Comparison of ENCODE assay signal across 9 cellular contexts in the genomic region with DNA sequence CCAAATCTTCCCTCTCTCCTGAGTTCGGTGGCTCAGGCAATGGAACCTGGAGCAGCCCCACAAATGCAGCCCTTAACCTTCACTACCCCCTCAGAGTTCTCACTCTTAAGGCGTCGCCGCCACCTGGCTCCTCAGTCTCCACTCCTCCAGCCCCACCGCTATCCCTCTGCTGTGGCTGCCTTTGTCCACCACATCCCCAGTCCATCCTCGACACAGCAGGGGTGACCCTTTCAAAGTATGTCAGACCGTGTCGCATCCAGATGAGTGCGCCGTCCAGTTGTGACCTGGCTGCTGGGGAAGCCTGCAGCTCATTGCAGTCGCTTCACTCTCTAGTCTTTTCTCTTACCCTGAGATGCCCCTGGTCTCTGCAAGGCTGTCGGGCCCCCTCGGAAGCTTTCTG. TPM values are rescaled to one million over a fixed set of nuclear protein-coding genes. Genes with fewer than 3 reads are reported as not detected.
DNase-seq lines count a peak whose midpoint lies in the region; ATAC-seq, FAIRE-seq and TF ChIP-seq lines count a peak whose summit lies in the region.
"Had no signal": no experiment of that assay in that cellular context is flagged by ENCODE, and none has a peak within 500 bp of the region (broad histone marks: within the 10 kb centered on the region; RNA-seq: fewer than 3 reads in every experiment).

No MANE protein-coding gene starts in this region.

- TF ChIP-seq CTCF in A549 (IDR thresholded peaks at IDR 0.05): no peak
- TF ChIP-seq CTCF in HEK293 (tag by site-specific recombination; IDR thresholded peaks at IDR 0.05): no peak
- TF ChIP-seq CTCF in astrocyte of the spinal cord (IDR thresholded peaks at IDR 0.05; ENCODE audit: low read depth, low read length): no peak
- no peak for TF ChIP-seq CTCF in mucosa of descending colon (IDR thresholded peaks at IDR 0.05)

- no peak for TF ChIP-seq RAD21 in A549 (conservative IDR thresholded peaks at IDR 0.05 in 1 of 2, IDR thresholded peaks at IDR 0.05 in 1 of 2)

- FAIRE-seq in A549 (lab: Jason Lieb, UNC): no peak

- H3K27ac ChIP-seq in A549 (peak overlapping the region; percentile 98 to 99; a peak in 4 of 6 replicates), HEK293 (ENCODE audit: extremely low read depth, low read depth, low read length) (no peak overlapping the region)

- H3K4me3 ChIP-seq in A549 (peak overlapping the region; percentile 100), HEK293 (ENCODE audit: low read depth, low read length) (peak overlapping the region; percentile 92), astrocyte of the spinal cord (ENCODE audit: low read depth, low read length) (peak overlapping the region; percentile 97), mucosa of descending colon (no peak overlapping the region)

- H3K36me3 ChIP-seq in HEK293 (ENCODE audit: control insufficient read depth in 2 of 2, insufficient read depth in 1 of 2, low read length in 2 of 2) (peaks cover 0 to 28% of the 10 kb centered on the region in 2 experiments; a peak in 2 of 3 replicates), mucosa of descending colon (ENCODE audit: low read depth) (no peaks in the 10 kb centered on the region)

- ATAC-seq in A549: no peak
- ATAC-seq in mucosa of descending colon: no peak
- ATAC-seq in GM21390 (IDR thresholded peaks at IDR 0.05; ENCODE audit: unreplicated experiment): no peak

- TF ChIP-seq POLR2A in A549 (IDR thresholded peaks at IDR 0.05; ENCODE audit: low read length): no peak

- in situ Hi-C loops in astrocyte of the spinal cord (cut with HindIII; ENCODE audit: low sequenced_read_pairs): no loop called here

- peak overlapping the region; percentile 100 for H3K4me2 ChIP-seq in A549

- 67% methylated on average over 11 of the region's 13 CpGs for WGBS in A549 (ENCODE audit: missing lambda C conversion rate)

- no peak for DNase-seq in A549 (ENCODE audit: low read depth in 1 of 2, low spot score in 1 of 2)
- DNase-seq in astrocyte of the spinal cord (ENCODE audit: low read depth, low spot score): no peak
- DNase-seq in mucosa of descending colon: peak in 2 of 3 donors; percentile 36 to 55
- no peak for DNase-seq in central memory CD4-positive, alpha-beta T cell
- DNase-seq in stimulated activated CD4-positive, alpha-beta T cell treated with anti-CD3 and anti-CD28 coated beads, Interleukin-15, amount 100 ng/mL, for 24 hours: no peak
- DNase-seq in NAMALWA (ENCODE audit: low spot score): no peak

- H3K9me3 ChIP-seq in A549 (no peaks in the 10 kb centered on the region), HEK293 (ENCODE audit: control insufficient read depth, insufficient read depth, low read depth, low read length) (no peaks in the 10 kb centered on the region), mucosa of descending colon (no peaks in the 10 kb centered on the region)

- no peak for TF ChIP-seq EP300 in A549 (IDR thresholded peaks at IDR 0.05)

- intact Hi-C loops in mucosa of descending colon (cut with DNase I, micrococcal nuclease): loop anchor here in 1 of 2 donors (10.0 kb wide), 1 partner anchor 95 kb away; a partner anchor contains a TSS

- CTCF ChIA-PET in A549 (lab: Yijun Ruan, JAX): interaction anchor here (0.6 kb wide), 3 partner anchors 63 to 318 kb away, joined by 3 to 4 read pairs (median 3); no protein-coding TSS in a partner anchor
- CTCF ChIA-PET in HEK293 (lab: Yijun Ruan, JAX): interaction anchor here (0.7 to 1.0 kb wide), 2 partner anchors 308 to 319 kb away, joined by 3 to 5 read pairs; no protein-coding TSS in a partner anchor

- H3K4me1 ChIP-seq in A549 (peaks cover 28% of the 10 kb centered on the region), HEK293 (ENCODE audit: control insufficient read depth, insufficient read depth, low read length) (peaks cover 14% of the 10 kb centered on the region), mucosa of descending colon (ENCODE audit: low read depth) (peaks cover 61% of the 10 kb centered on the region)

- POLR2A ChIA-PET in A549 (lab: Yijun Ruan, JAX): no interaction called here
- POLR2A ChIA-PET in HEK293 (lab: Yijun Ruan, JAX): interaction anchor here (0.6 kb wide), 1 partner anchor 49 kb away, joined by 5 read pairs; no protein-coding TSS in a partner anchor

TF ChIP-seq in A549, 52 proteins besides CTCF, POLR2A, EP300 and RAD21 (continues in another document):
- no peak for TF ChIP-seq MAFK (IDR thresholded peaks at IDR 0.05; ENCODE audit: partially characterized antibody)
- TF ChIP-seq NFE2L2 (conservative IDR thresholded peaks at IDR 0.05; ENCODE audit: low read length): no peak
- TF ChIP-seq, protein P1, sequence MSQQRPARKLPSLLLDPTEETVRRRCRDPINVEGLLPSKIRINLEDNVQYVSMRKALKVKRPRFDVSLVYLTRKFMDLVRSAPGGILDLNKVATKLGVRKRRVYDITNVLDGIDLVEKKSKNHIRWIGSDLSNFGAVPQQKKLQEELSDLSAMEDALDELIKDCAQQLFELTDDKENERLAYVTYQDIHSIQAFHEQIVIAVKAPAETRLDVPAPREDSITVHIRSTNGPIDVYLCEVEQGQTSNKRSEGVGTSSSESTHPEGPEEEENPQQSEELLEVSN (IDR thresholded peaks at IDR 0.05; ENCODE audit: borderline replicate concordance, low read depth): no peak
- no peak for TF ChIP-seq TP53 (CRISPR knock-in tag; IDR thresholded peaks at IDR 0.05)
- TF ChIP-seq RARB (CRISPR knock-in tag; IDR thresholded peaks at IDR 0.05): no peak
- no peak for TF ChIP-seq SREBF2 (IDR thresholded peaks at IDR 0.05)
- TF ChIP-seq JUN (IDR thresholded peaks at IDR 0.05): no peak
- TF ChIP-seq, protein P2, sequence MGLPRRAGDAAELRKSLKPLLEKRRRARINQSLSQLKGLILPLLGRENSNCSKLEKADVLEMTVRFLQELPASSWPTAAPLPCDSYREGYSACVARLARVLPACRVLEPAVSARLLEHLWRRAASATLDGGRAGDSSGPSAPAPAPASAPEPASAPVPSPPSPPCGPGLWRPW (IDR thresholded peaks at IDR 0.05): no peak
- TF ChIP-seq FOSL2 (IDR thresholded peaks at IDR 0.05): no peak
- no peak for TF ChIP-seq FOSL2 (CRISPR knock-in tag; IDR thresholded peaks at IDR 0.05)
- no peak for TF ChIP-seq FOSB (CRISPR knock-in tag; IDR thresholded peaks at IDR 0.05)

TF ChIP-seq in HEK293, 187 proteins besides CTCF, POLR2A, EP300 and RAD21:
- TF ChIP-seq PRDM1 (tag by site-specific recombination; IDR thresholded peaks at IDR 0.05): peak; percentile 8; the same call in 1 of the 2 replicates
- TF ChIP-seq ZNF658 (tag by site-specific recombination; IDR thresholded peaks at IDR 0.05): no peak
- 0 out of 2 replicates have a peak, but pooled peaks have one; percentile 11 for TF ChIP-seq GLIS2 (tag by site-specific recombination; IDR thresholded peaks at IDR 0.05)
- TF ChIP-seq ZNF37A (tag by site-specific recombination; IDR thresholded peaks at IDR 0.05): no peak
- TF ChIP-seq ZNF223 (tag by site-specific recombination; IDR thresholded peaks at IDR 0.05): no peak
- no peak for TF ChIP-seq ZBTB7A (tag by site-specific recombination; IDR thresholded peaks at IDR 0.05; ENCODE audit: low read depth)
- no peak for TF ChIP-seq ZNF76 (tag by site-specific recombination; IDR thresholded peaks at IDR 0.05; ENCODE audit: borderline replicate concordance, low read depth)

RNA-seq across cellular contexts. Expression of a gene that starts 1.0 kb away (rescaled TPM):
- polyA plus RNA-seq in A549 (2011; rRNA removed) (11.3 and 11.4 TPM in 2 replicates), A549 (2017; fragmentation: RNase III; extraction: RNeasy Plus Mini Kit Qiagen cat#74134 plus additional on column Dnase treatment) (28.6 to 36.8 TPM (median 36.5 TPM) in 3 replicates)
- polyA plus RNA-seq in A549 (2012; cell fraction: cytosol; rRNA removed): 34.8 and 40.1 TPM in 2 replicates
- 372 and 438 TPM in 2 replicates for polyA plus RNA-seq in A549 (2012; cell fraction: nucleus; rRNA removed)
- polyA minus RNA-seq in A549 (2011; rRNA and poly(A)+ RNA removed): 3.6 and 8.4 TPM in 2 replicates
- 100 to 1,000 TPM; 119 to 177 (median 153) TPM for total RNA-seq in mucosa of descending colon

RNA-seq across cellular contexts. Expression of a gene that starts 1.1 kb away (rescaled TPM):
- polyA plus RNA-seq in A549 (2011; rRNA removed) (112 and 140 TPM in 2 replicates), A549 (2017; fragmentation: RNase III; extraction: RNeasy Plus Mini Kit Qiagen cat#74134 plus additional on column Dnase treatment) (139 to 170 TPM (median 144 TPM) in 3 replicates)
- 572 and 723 TPM in 2 replicates for polyA plus RNA-seq in A549 (2012; cell fraction: cytosol; rRNA removed)
- polyA plus RNA-seq in A549 (2012; cell fraction: nucleus; rRNA removed): 405 and 471 TPM in 2 replicates
- polyA minus RNA-seq in A549 (2011; rRNA and poly(A)+ RNA removed): 19.7 and 25.2 TPM in 2 replicates
- total RNA-seq in mucosa of descending colon: 100 to 1,000 TPM in 1 of 3 donors, 10 to 100 TPM in 2; 60.3 to 111 (median 93.1) TPM

RNA-seq across cellular contexts. Expression of a gene that starts 21.6 kb away (rescaled TPM):
- polyA plus RNA-seq in A549 (2011; rRNA removed) (not detected in 2 replicates), A549 (2017; fragmentation: RNase III; extraction: RNeasy Plus Mini Kit Qiagen cat#74134 plus additional on column Dnase treatment) (not detected in 3 replicates)
- not detected in 2 replicates for polyA plus RNA-seq in A549 (2012; cell fraction: cytosol; rRNA removed)
- polyA plus RNA-seq in A549 (2012; cell fraction: nucleus; rRNA removed): not detected in 2 replicates
- polyA minus RNA-seq in A549 (2011; rRNA and poly(A)+ RNA removed): not detected in 2 replicates
- not detected for total RNA-seq in mucosa of descending colon

RNA-seq across cellular contexts. Expression of a gene that starts 30.5 kb away (rescaled TPM):
- polyA plus RNA-seq in A549 (2011; rRNA removed) (0.01 TPM in 1 of 2 replicates, not detected in the other), A549 (2017; fragmentation: RNase III; extraction: RNeasy Plus Mini Kit Qiagen cat#74134 plus additional on column Dnase treatment) (0.04 TPM in 1 of 3 replicates, not detected in the others)
- 0.01 TPM in 2 replicates for polyA plus RNA-seq in A549 (2012; cell fraction: cytosol; rRNA removed)
- polyA plus RNA-seq in A549 (2012; cell fraction: nucleus; rRNA removed): 0.11 and 0.36 TPM in 2 replicates
- not detected in 2 replicates for polyA minus RNA-seq in A549 (2011; rRNA and poly(A)+ RNA removed)
- total RNA-seq in mucosa of descending colon: under 1 TPM in 2 of 3 donors, not detected in 1; 0.17 to 0.41 TPM
- total RNA-seq: T-helper 2 cell treated with Interferon-gamma antibody and Interleukin-4, amounts not matched to agents 100 ng/mL and 5 ng/mL, for 36 hours had no signal

RNA-seq across cellular contexts. Expression of a gene that starts 47.6 kb away (rescaled TPM):
- polyA plus RNA-seq in A549 (2011; rRNA removed): not detected in 2 replicates
- polyA plus RNA-seq in A549 (2012; cell fraction: cytosol; rRNA removed): not detected in 2 replicates
- not detected in 2 replicates for polyA plus RNA-seq in A549 (2012; cell fraction: nucleus; rRNA removed)
- polyA plus RNA-seq in A549 (2017; fragmentation: RNase III; extraction: RNeasy Plus Mini Kit Qiagen cat#74134 plus additional on column Dnase treatment): not detected in 3 replicates
- polyA minus RNA-seq in A549 (2011; rRNA and poly(A)+ RNA removed): not detected in 2 replicates
- 1 to 10 TPM in 2 of 3 donors, under 1 TPM in 1; 0.29 to 1.4 (median 1.1) TPM for total RNA-seq in mucosa of descending colon

Comparison
In these comparisons a context has a peak if more than half of its experiments do, and no peak if none do; other contexts are left out.
1. DNase-seq: peak in mucosa of descending colon (2 of 3); none in A549 (0 of 2), astrocyte of the spinal cord (single experiment), central memory CD4-positive, alpha-beta T cell (single experiment), stimulated activated CD4-positive, alpha-beta T cell treated with anti-CD3 and anti-CD28 coated beads, Interleukin-15, amount 100 ng/mL, for 24 hours (single experiment) and NAMALWA (single experiment).